In genomic region chr11:117950999-117951961, GRCh38 we compare ENCODE assay signal across 9 cellular contexts. TPM values are rescaled to one million over a fixed set of nuclear protein-coding genes. Genes with fewer than 3 reads are reported as not detected.
DNase-seq lines count a peak whose midpoint lies in the region; TF ChIP-seq lines count a peak whose summit lies in the region.
"Had no signal": no experiment of that assay in that cellular context is flagged by ENCODE, and none has a peak within 500 bp of the region (broad histone marks: within the 10 kb centered on the region; RNA-seq: fewer than 3 reads in every experiment).

No MANE protein-coding gene starts in this region.

- peaks cover 55% of the 10 kb centered on the region for H3K4me1 ChIP-seq in thymus (ENCODE audit: control insufficient read depth, insufficient read depth, low read length)
- H3K4me1 ChIP-seq in endodermal cell (ENCODE audit: control insufficient read depth, insufficient read depth, low read length): no peaks in the 10 kb centered on the region

- no peaks in the 10 kb centered on the region for H3K36me3 Mint-ChIP-seq in endodermal cell (ENCODE audit: low read depth)

- H3K4me3 ChIP-seq in thymus (ENCODE audit: low read length): peak overlapping the region; percentile 21
- H3K4me3 ChIP-seq in endodermal cell (ENCODE audit: low read length): no peak overlapping the region

- H3K9me3 Mint-ChIP-seq in endodermal cell: no peaks in the 10 kb centered on the region

- H3K27me3 ChIP-seq in thymus (ENCODE audit: control insufficient read depth, insufficient read depth): no peaks in the 10 kb centered on the region
- H3K27me3 ChIP-seq in endodermal cell (ENCODE audit: control insufficient read depth, insufficient read depth, low read length, poor library complexity, severe bottlenecking): no peaks in the 10 kb centered on the region

- peaks cover 6% of the 10 kb centered on the region for H3K27me3 Mint-ChIP-seq in endodermal cell (ENCODE audit: insufficient read depth)

- TF ChIP-seq CTCF in endodermal cell (conservative IDR thresholded peaks at IDR 0.05): no peak

- no peaks in the 10 kb centered on the region for H3K36me3 ChIP-seq in thymus (ENCODE audit: control insufficient read depth, insufficient read depth)
- no peaks in the 10 kb centered on the region for H3K36me3 ChIP-seq in endodermal cell (ENCODE audit: control insufficient read depth, insufficient read depth, low read length)

- peak; percentile 56 for DNase-seq in activated T-cell treated with anti-CD3 and anti-CD28 coated beads, Interleukin-2, amount 50 U/mL, for 1 hour
- DNase-seq in activated T-cell treated with anti-CD3 and anti-CD28 coated beads for 4 hours (no peak), RPMI8226 (peak; percentile 36), endodermal cell (no peak), NCI-H1048 (lab: John Stamatoyannopoulos, UW) (no peak), NCI-H1092 treated with DMSO at 0.1 percent for 48 hours (lab: John Stamatoyannopoulos, UW) (no peak)
- peak; percentile 63 for DNase-seq in central memory CD4-positive, alpha-beta T cell

- no peak overlapping the region for H3K27ac Mint-ChIP-seq in endodermal cell

- peaks cover under 1% of the 10 kb centered on the region for H3K4me1 Mint-ChIP-seq in endodermal cell

- no peak overlapping the region for H3K4me3 Mint-ChIP-seq in endodermal cell

- H3K27ac ChIP-seq in thymus (ENCODE audit: low read depth) (peak overlapping the region; percentile 89), endodermal cell (ENCODE audit: low read depth, low read length) (no peak overlapping the region)
- H3K27ac ChIP-seq: VCaP had no signal

- no peak overlapping the region for H3K9ac ChIP-seq in endodermal cell (ENCODE audit: extremely low read depth, low read length, poor library complexity, severe bottlenecking)

- H3K9me3 ChIP-seq in thymus (ENCODE audit: control insufficient read depth) (no peaks in the 10 kb centered on the region), endodermal cell (ENCODE audit: control insufficient read depth, low read length) (no peaks in the 10 kb centered on the region)

- WGBS in thymus: 48% methylated on average over 15 of the region's 15 CpGs
- WGBS in endodermal cell (ENCODE audit: insufficient coverage in 1 of 2, insufficient read length in 1 of 2), 2 experiments: 94 to 95% methylated on average over 12 to 15 of the region's 15 CpGs

RNA-seq across cellular contexts. Expression of gene TMPRSS13, which starts 22.1 kb away (rescaled TPM):
- polyA plus RNA-seq in thymus: 3.5 TPM
- total RNA-seq in endodermal cell: 1 to 10 TPM; 2.5 to 6.4 TPM
- polyA plus RNA-seq in endodermal cell (2013, experiment 1 of 2): 0.61 TPM
- 0.46 TPM for polyA plus RNA-seq in endodermal cell (2013, experiment 2 of 2)

RNA-seq across cellular contexts. Expression of gene IL10RA, which starts 34.9 kb away (rescaled TPM):
- polyA plus RNA-seq in thymus: 24.2 TPM
- total RNA-seq in endodermal cell: under 1 TPM; 0.46 to 0.51 TPM
- polyA plus RNA-seq in endodermal cell (2013, experiment 1 of 2): not detected
- 0.37 TPM for polyA plus RNA-seq in endodermal cell (2013, experiment 2 of 2)

Comparison
In these comparisons a context has a peak if more than half of its experiments do, and no peak if none do; other contexts are left out.
1. DNase-seq: peak in activated T-cell treated with anti-CD3 and anti-CD28 coated beads, Interleukin-2, amount 50 U/mL, for 1 hour (single experiment), RPMI8226 (single experiment) and central memory CD4-positive, alpha-beta T cell (single experiment); none in activated T-cell treated with anti-CD3 and anti-CD28 coated beads for 4 hours (single experiment), endodermal cell (single experiment), NCI-H1048 (single experiment) and NCI-H1092 treated with DMSO at 0.1 percent for 48 hours (single experiment).